ENCODE assay signal across 38 cellular contexts in genomic region chrX:117543885-117544284, GRCh38.
"Had no signal": no experiment of that assay in that cellular context is flagged by ENCODE, and none has a peak within 500 bp of the region (broad histone marks: within the 10 kb centered on the region; RNA-seq: fewer than 3 reads in every experiment).

No MANE protein-coding gene starts in this region.

- H3K27ac ChIP-seq: ascending aorta, body of pancreas, brain microvascular endothelial cell, breast epithelium, WERI-Rb-1 had no signal

- H3K27me3 Mint-ChIP-seq: activated CD4-positive, alpha-beta memory T cell treated with anti-CD3 and anti-CD28 coated beads, Interleukin-2, amount 10 ng/mL, durations not matched to agents 7 days and 5 days; activated CD4-positive, alpha-beta T cell treated with anti-CD3 and anti-CD28 coated beads for 36 hours; activated CD4-positive, alpha-beta T cell treated with anti-CD3 and anti-CD28 coated beads, Interleukin-2, amount 10 ng/mL, durations not matched to agents 7 days and 5 days; activated CD8-positive, alpha-beta memory T cell treated with anti-CD3 and anti-CD28 coated beads, Interleukin-2, amount 10 ng/mL, durations not matched to agents 7 days and 5 days; activated naive CD4-positive, alpha-beta T cell treated with anti-CD3 and anti-CD28 coated beads, Interleukin-2, amount 10 ng/mL, durations not matched to agents 7 days and 5 days; activated naive CD4-positive, alpha-beta T cell treated with anti-CD3 and anti-CD28 coated beads, Interleukin-2, amount 50 U/mL, for 24 hours; activated naive CD8-positive, alpha-beta T cell; activated naive CD8-positive, alpha-beta T cell treated with anti-CD3 and anti-CD28 coated beads, Interleukin-2, amount 10 ng/mL, durations not matched to agents 7 days and 5 days; activated naive CD8-positive, alpha-beta T cell treated with anti-CD3 and anti-CD28 coated beads, Interleukin-2, amount 50 U/mL, for 24 hours had no signal

- H3K9me3 Mint-ChIP-seq: activated CD4-positive, alpha-beta memory T cell treated with anti-CD3 and anti-CD28 coated beads, Interleukin-2, amount 10 ng/mL, durations not matched to agents 7 days and 5 days; activated CD4-positive, alpha-beta T cell treated with anti-CD3 and anti-CD28 coated beads, Interleukin-2, amount 10 ng/mL, durations not matched to agents 7 days and 5 days; activated naive CD4-positive, alpha-beta T cell treated with anti-CD3 and anti-CD28 coated beads, Interleukin-2, amount 10 ng/mL, durations not matched to agents 7 days and 5 days; activated naive CD4-positive, alpha-beta T cell treated with anti-CD3 and anti-CD28 coated beads, Interleukin-2, amount 50 U/mL, for 24 hours; activated naive CD8-positive, alpha-beta T cell treated with anti-CD3 and anti-CD28 coated beads, Interleukin-2, amount 10 ng/mL, durations not matched to agents 7 days and 5 days; activated T-cell treated with anti-CD3 and anti-CD28 coated beads, Interleukin-2, amount 50 U/mL, for 24 hours; activated T-helper 2 cell treated with anti-CD3 and anti-CD28 coated beads, Interferon-gamma antibody, Interleukin-2, Interleukin-4, amounts not matched to agents 10 μg/mL and 5 μg/mL and 100 μg/mL, durations not matched to agents 14 hours and 24 hours and 36 hours; T-helper 2 cell treated with Interferon-gamma antibody and Interleukin-4, amounts not matched to agents 5 μg/mL and 100 μg/mL, for 36 hours; WTC11 had no signal

- H3K27ac Mint-ChIP-seq: activated CD4-positive, alpha-beta memory T cell treated with anti-CD3 and anti-CD28 coated beads, Interleukin-2, amount 10 ng/mL, durations not matched to agents 7 days and 5 days; activated CD4-positive, alpha-beta T cell treated with anti-CD3 and anti-CD28 coated beads for 36 hours; activated CD4-positive, alpha-beta T cell treated with anti-CD3 and anti-CD28 coated beads, Interleukin-2, amount 10 ng/mL, durations not matched to agents 7 days and 5 days; activated CD8-positive, alpha-beta memory T cell treated with anti-CD3 and anti-CD28 coated beads, Interleukin-2, amount 10 ng/mL, durations not matched to agents 7 days and 5 days; activated CD8-positive, alpha-beta T cell treated with anti-CD3 and anti-CD28 coated beads, Interleukin-2, amount 10 ng/mL, durations not matched to agents 7 days and 5 days; activated naive CD4-positive, alpha-beta T cell treated with anti-CD3 and anti-CD28 coated beads, Interleukin-2, amount 10 ng/mL, durations not matched to agents 7 days and 5 days; activated naive CD4-positive, alpha-beta T cell treated with anti-CD3 and anti-CD28 coated beads, Interleukin-2, amount 50 U/mL, for 24 hours; activated naive CD8-positive, alpha-beta T cell; activated naive CD8-positive, alpha-beta T cell treated with anti-CD3 and anti-CD28 coated beads, Interleukin-2, amount 10 ng/mL, durations not matched to agents 7 days and 5 days; activated naive CD8-positive, alpha-beta T cell treated with anti-CD3 and anti-CD28 coated beads, Interleukin-2, amount 50 U/mL, for 24 hours; activated T-cell treated with anti-CD3 and anti-CD28 coated beads, Interleukin-2, amount 50 U/mL, for 24 hours; activated T-helper 2 cell treated with anti-CD3 and anti-CD28 coated beads, Interferon-gamma antibody, Interleukin-2, Interleukin-4, amounts not matched to agents 10 μg/mL and 5 μg/mL and 100 μg/mL, durations not matched to agents 14 hours and 24 hours and 36 hours; T-helper 1 cell treated with Interleukin-12 subunit alpha and Interleukin-12 subunit beta and Interleukin-4 antibody, amounts not matched to agents 30 μg/mL and 1 μg/mL, for 36 hours; T-helper 2 cell treated with Interferon-gamma antibody and Interleukin-4, amounts not matched to agents 5 μg/mL and 100 μg/mL, for 36 hours; WTC11 had no signal

- H3K9me3 ChIP-seq: ascending aorta, body of pancreas, breast epithelium had no signal

- H3K4me1 Mint-ChIP-seq: activated CD4-positive, alpha-beta memory T cell treated with anti-CD3 and anti-CD28 coated beads, Interleukin-2, amount 10 ng/mL, durations not matched to agents 7 days and 5 days; activated CD4-positive, alpha-beta T cell treated with anti-CD3 and anti-CD28 coated beads for 36 hours; activated CD4-positive, alpha-beta T cell treated with anti-CD3 and anti-CD28 coated beads, Interleukin-2, amount 10 ng/mL, durations not matched to agents 7 days and 5 days; activated CD8-positive, alpha-beta memory T cell treated with anti-CD3 and anti-CD28 coated beads, Interleukin-2, amount 10 ng/mL, durations not matched to agents 7 days and 5 days; activated naive CD4-positive, alpha-beta T cell treated with anti-CD3 and anti-CD28 coated beads, Interleukin-2, amount 10 ng/mL, durations not matched to agents 7 days and 5 days; activated naive CD4-positive, alpha-beta T cell treated with anti-CD3 and anti-CD28 coated beads, Interleukin-2, amount 50 U/mL, for 24 hours; activated naive CD8-positive, alpha-beta T cell treated with anti-CD3 and anti-CD28 coated beads, Interleukin-2, amount 10 ng/mL, durations not matched to agents 7 days and 5 days; activated naive CD8-positive, alpha-beta T cell treated with anti-CD3 and anti-CD28 coated beads, Interleukin-2, amount 50 U/mL, for 24 hours; WTC11 had no signal

- H3K36me3 ChIP-seq: ascending aorta, brain microvascular endothelial cell, breast epithelium, WERI-Rb-1 had no signal

- H3K36me3 Mint-ChIP-seq: activated CD8-positive, alpha-beta memory T cell treated with anti-CD3 and anti-CD28 coated beads, Interleukin-2, amount 10 ng/mL, durations not matched to agents 7 days and 5 days; activated naive CD4-positive, alpha-beta T cell treated with anti-CD3 and anti-CD28 coated beads, Interleukin-2, amount 10 ng/mL, durations not matched to agents 7 days and 5 days; activated naive CD4-positive, alpha-beta T cell treated with anti-CD3 and anti-CD28 coated beads, Interleukin-2, amount 50 U/mL, for 24 hours; activated naive CD8-positive, alpha-beta T cell; activated naive CD8-positive, alpha-beta T cell treated with anti-CD3 and anti-CD28 coated beads, Interleukin-2, amount 10 ng/mL, durations not matched to agents 7 days and 5 days; WTC11 had no signal

- DNase-seq: activated CD4-positive, alpha-beta memory T cell treated with anti-CD3 and anti-CD28 coated beads, Interleukin-2, amount 10 ng/mL, durations not matched to agents 7 days and 5 days; activated CD4-positive, alpha-beta T cell treated with anti-CD3 and anti-CD28 coated beads for 1 hour; activated CD4-positive, alpha-beta T cell treated with anti-CD3 and anti-CD28 coated beads for 36 hours; activated CD4-positive, alpha-beta T cell treated with anti-CD3 and anti-CD28 coated beads for 48 hours; activated CD4-positive, alpha-beta T cell treated with anti-CD3 and anti-CD28 coated beads, Interleukin-2, amount 10 ng/mL, durations not matched to agents 7 days and 5 days; activated CD4-positive, alpha-beta T cell treated with anti-CD3 and anti-CD28 coated beads, Interleukin-2, amount 50 U/mL, for 48 hours; activated CD4-positive, CD25-positive, alpha-beta regulatory T cell; activated CD8-positive, alpha-beta memory T cell treated with anti-CD3 and anti-CD28 coated beads for 24 hours; activated CD8-positive, alpha-beta memory T cell treated with anti-CD3 and anti-CD28 coated beads, Interleukin-2, amount 10 ng/mL, durations not matched to agents 7 days and 5 days; activated CD8-positive, alpha-beta memory T cell treated with anti-CD3 and anti-CD28 coated beads, Interleukin-2, amount 50 U/mL, for 48 hours; activated CD8-positive, alpha-beta T cell treated with anti-CD3 and anti-CD28 coated beads, Interleukin-2, amount 10 ng/mL, durations not matched to agents 7 days and 5 days; activated effector memory CD4-positive, alpha-beta T cell treated with Interleukin-2 at 50 U/mL for 16 hours; activated gamma-delta T cell; activated naive CD4-positive, alpha-beta T cell treated with anti-CD3 and anti-CD28 coated beads, Interleukin-2, amount 10 ng/mL, durations not matched to agents 7 days and 5 days; activated naive CD4-positive, alpha-beta T cell treated with Interleukin-2 at 50 U/mL for 16 hours; activated naive CD8-positive, alpha-beta T cell treated with anti-CD3 and anti-CD28 coated beads, Interleukin-2, amount 10 ng/mL, durations not matched to agents 7 days and 5 days; activated naive CD8-positive, alpha-beta T cell treated with anti-CD3 and anti-CD28 coated beads, Interleukin-2, amount 50 U/mL, for 24 hours; activated T-cell treated with anti-CD3 and anti-CD28 coated beads, Interleukin-2, amount 50 U/mL, for 24 hours; activated T-cell treated with anti-CD3 and anti-CD28 coated beads, Interleukin-2, amount 50 U/mL, for 48 hours; amygdala; anterior cingulate cortex; body of pancreas; brain microvascular endothelial cell; central memory CD4-positive, alpha-beta T cell; T-helper 1 cell; T-helper 2 cell; T-helper 9 cell; WERI-Rb-1 had no signal

- FAIRE-seq: TTC549 had no signal

- H3K27me3 ChIP-seq: ascending aorta, body of pancreas, brain microvascular endothelial cell had no signal

- H3K4me1 ChIP-seq: ascending aorta, body of pancreas, breast epithelium had no signal

- ATAC-seq: activated CD4-positive, alpha-beta T cell treated with anti-CD3 and anti-CD28 coated beads for 36 hours; activated CD4-positive, CD25-positive, alpha-beta regulatory T cell treated with anti-CD3 and anti-CD28 coated beads, Interleukin-2, amount 50 U/mL, for 24 hours; activated CD8-positive, alpha-beta memory T cell treated with anti-CD3 and anti-CD28 coated beads, Interleukin-2, amount 10 ng/mL, durations not matched to agents 7 days and 5 days; activated CD8-positive, alpha-beta T cell treated with anti-CD3 and anti-CD28 coated beads, Interleukin-2, amount 10 ng/mL, durations not matched to agents 7 days and 5 days; activated naive CD8-positive, alpha-beta T cell treated with anti-CD3 and anti-CD28 coated beads, Interleukin-2, amount 50 U/mL, for 24 hours; body of pancreas; WTC11 had no signal

- H3K4me3 ChIP-seq: ascending aorta, body of pancreas, breast epithelium had no signal

- H3K4me3 Mint-ChIP-seq: activated CD4-positive, alpha-beta memory T cell treated with anti-CD3 and anti-CD28 coated beads, Interleukin-2, amount 10 ng/mL, durations not matched to agents 7 days and 5 days; activated CD4-positive, alpha-beta T cell treated with anti-CD3 and anti-CD28 coated beads for 36 hours; activated CD4-positive, alpha-beta T cell treated with anti-CD3 and anti-CD28 coated beads, Interleukin-2, amount 10 ng/mL, durations not matched to agents 7 days and 5 days; activated CD8-positive, alpha-beta memory T cell treated with anti-CD3 and anti-CD28 coated beads, Interleukin-2, amount 10 ng/mL, durations not matched to agents 7 days and 5 days; activated CD8-positive, alpha-beta T cell treated with anti-CD3 and anti-CD28 coated beads, Interleukin-2, amount 10 ng/mL, durations not matched to agents 7 days and 5 days; activated naive CD4-positive, alpha-beta T cell treated with anti-CD3 and anti-CD28 coated beads, Interleukin-2, amount 10 ng/mL, durations not matched to agents 7 days and 5 days; activated naive CD4-positive, alpha-beta T cell treated with anti-CD3 and anti-CD28 coated beads, Interleukin-2, amount 50 U/mL, for 24 hours; activated naive CD8-positive, alpha-beta T cell; activated naive CD8-positive, alpha-beta T cell treated with anti-CD3 and anti-CD28 coated beads, Interleukin-2, amount 10 ng/mL, durations not matched to agents 7 days and 5 days; activated naive CD8-positive, alpha-beta T cell treated with anti-CD3 and anti-CD28 coated beads, Interleukin-2, amount 50 U/mL, for 24 hours; activated T-cell treated with anti-CD3 and anti-CD28 coated beads, Interleukin-2, amount 50 U/mL, for 24 hours; T-helper 1 cell treated with Interleukin-12 subunit alpha and Interleukin-12 subunit beta and Interleukin-4 antibody, amounts not matched to agents 30 μg/mL and 1 μg/mL, for 36 hours; T-helper 2 cell treated with Interferon-gamma antibody and Interleukin-4, amounts not matched to agents 5 μg/mL and 100 μg/mL, for 36 hours; WTC11 had no signal
